ENCODE assay signal across 8 cellular contexts in genomic region chr5:124906339-124907097, GRCh38.
DNase-seq lines count a peak whose midpoint lies in the region; ATAC-seq, FAIRE-seq and TF ChIP-seq lines count a peak whose summit lies in the region.

No MANE protein-coding gene starts in this region.

- H3K4me3 ChIP-seq in A549 (no peak overlapping the region), LNCaP clone FGC (ENCODE audit: low read depth, low read length) (no peak overlapping the region), cardiac muscle cell (no peak overlapping the region)

- TF ChIP-seq RAD21 in A549 (conservative IDR thresholded peaks at IDR 0.05 in 1 of 2, IDR thresholded peaks at IDR 0.05 in 1 of 2), result no peak

- CTCF ChIA-PET in A549 (lab: Yijun Ruan, JAX), result no interaction called here

- H3K27ac ChIP-seq in A549 (no peak overlapping the region), VCaP (peak overlapping the region; percentile 88), cardiac muscle cell (peak overlapping the region; percentile 90)

- H3K4me1 ChIP-seq in A549, result peaks cover 17% of the 10 kb centered on the region
- peaks cover 56% of the 10 kb centered on the region for H3K4me1 ChIP-seq in cardiac muscle cell (ENCODE audit: low read depth)

- peak overlapping the region; percentile 27; the same call in 2 of the 3 replicates for H3K4me2 ChIP-seq in A549

- TF ChIP-seq CTCF in A549 (IDR thresholded peaks at IDR 0.05) (no peak), LNCaP clone FGC (IDR thresholded peaks at IDR 0.05; ENCODE audit: control insufficient read depth, extremely low read depth, insufficient read depth) (peak; percentile 20; the same call in 1 of the 2 replicates), VCaP (conservative IDR thresholded peaks at IDR 0.05) (no peak), cardiac muscle cell (IDR thresholded peaks at IDR 0.05; ENCODE audit: low read depth, low read length) (peak; percentile 22)

- no peak for FAIRE-seq in A549 (lab: Jason Lieb, UNC)

- no peak for TF ChIP-seq POLR2A in A549 (IDR thresholded peaks at IDR 0.05; ENCODE audit: low read length)

- POLR2A ChIA-PET in A549 (lab: Yijun Ruan, JAX), result no interaction called here

- ATAC-seq in A549 (peak; percentile 24 to 30; a peak in 1 of 6 replicates), GM18517 (IDR thresholded peaks at IDR 0.05; ENCODE audit: unreplicated experiment) (no peak), HG03196 (IDR thresholded peaks at IDR 0.05; ENCODE audit: unreplicated experiment) (no peak)

- DNase-seq in A549 (ENCODE audit: low read depth in 1 of 2, low spot score in 1 of 2) (peak in 1 of 2 experiments; percentile 10), LNCaP clone FGC (ENCODE audit: low read depth) (no peak), cardiac muscle cell (ENCODE audit: low read depth in 1 of 2, low spot score in 1 of 2) (peak; percentile 81 to 92), putamen (ENCODE audit: low spot score) (peak; percentile 89), SW480 (ENCODE audit: low spot score) (no peak)

- H3K27me3 ChIP-seq in cardiac muscle cell, result no peaks in the 10 kb centered on the region

- no peak for TF ChIP-seq EP300 in A549 (IDR thresholded peaks at IDR 0.05)

- 45% methylated on average over 6 of the region's 6 CpGs for WGBS in A549 (ENCODE audit: missing lambda C conversion rate)

- no peaks in the 10 kb centered on the region for H3K9me3 ChIP-seq in A549
- no peaks in the 10 kb centered on the region for H3K9me3 ChIP-seq in cardiac muscle cell (ENCODE audit: low read depth)

- H3K36me3 ChIP-seq in cardiac muscle cell, result no peaks in the 10 kb centered on the region

TF ChIP-seq in A549, 52 proteins besides CTCF, POLR2A, EP300 and RAD21:
- TF ChIP-seq REST (IDR thresholded peaks at IDR 0.05) (no peak), RCOR1 (IDR thresholded peaks at IDR 0.05; ENCODE audit: low read depth, low read length) (no peak), NPAS2 (CRISPR knock-in tag; IDR thresholded peaks at IDR 0.05; ENCODE audit: borderline replicate concordance) (no peak), HOXB5 (CRISPR knock-in tag; IDR thresholded peaks at IDR 0.05) (no peak), ATOH8 (CRISPR knock-in tag; IDR thresholded peaks at IDR 0.05; ENCODE audit: low read depth) (no peak), HEYL (CRISPR knock-in tag; IDR thresholded peaks at IDR 0.05) (no peak), CEBPB (IDR thresholded peaks at IDR 0.05) (no peak), HMGXB4 (CRISPR knock-in tag; IDR thresholded peaks at IDR 0.05; ENCODE audit: borderline replicate concordance) (no peak), FOXS1 (CRISPR knock-in tag; IDR thresholded peaks at IDR 0.05) (no peak), RNF2 (IDR thresholded peaks at IDR 0.05; ENCODE audit: borderline replicate concordance, low read depth) (no peak), KDM1A (IDR thresholded peaks at IDR 0.05; ENCODE audit: low read depth) (no peak), HOXB13 (CRISPR knock-in tag; IDR thresholded peaks at IDR 0.05; ENCODE audit: low read depth) (no peak), NR3C1 (IDR thresholded peaks at IDR 0.05) (no peak), ZC3H11A (IDR thresholded peaks at IDR 0.05) (no peak), CBX8 (IDR thresholded peaks at IDR 0.05) (no peak), HDAC2 (IDR thresholded peaks at IDR 0.05) (no peak)
- TF ChIP-seq, protein P1, sequence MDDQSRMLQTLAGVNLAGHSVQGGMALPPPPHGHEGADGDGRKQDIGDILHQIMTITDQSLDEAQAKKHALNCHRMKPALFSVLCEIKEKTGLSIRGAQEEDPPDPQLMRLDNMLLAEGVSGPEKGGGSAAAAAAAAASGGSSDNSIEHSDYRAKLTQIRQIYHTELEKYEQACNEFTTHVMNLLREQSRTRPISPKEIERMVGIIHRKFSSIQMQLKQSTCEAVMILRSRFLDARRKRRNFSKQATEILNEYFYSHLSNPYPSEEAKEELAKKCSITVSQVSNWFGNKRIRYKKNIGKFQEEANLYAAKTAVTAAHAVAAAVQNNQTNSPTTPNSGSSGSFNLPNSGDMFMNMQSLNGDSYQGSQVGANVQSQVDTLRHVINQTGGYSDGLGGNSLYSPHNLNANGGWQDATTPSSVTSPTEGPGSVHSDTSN (IDR thresholded peaks at IDR 0.05), result no peak
- TF ChIP-seq, protein P2, sequence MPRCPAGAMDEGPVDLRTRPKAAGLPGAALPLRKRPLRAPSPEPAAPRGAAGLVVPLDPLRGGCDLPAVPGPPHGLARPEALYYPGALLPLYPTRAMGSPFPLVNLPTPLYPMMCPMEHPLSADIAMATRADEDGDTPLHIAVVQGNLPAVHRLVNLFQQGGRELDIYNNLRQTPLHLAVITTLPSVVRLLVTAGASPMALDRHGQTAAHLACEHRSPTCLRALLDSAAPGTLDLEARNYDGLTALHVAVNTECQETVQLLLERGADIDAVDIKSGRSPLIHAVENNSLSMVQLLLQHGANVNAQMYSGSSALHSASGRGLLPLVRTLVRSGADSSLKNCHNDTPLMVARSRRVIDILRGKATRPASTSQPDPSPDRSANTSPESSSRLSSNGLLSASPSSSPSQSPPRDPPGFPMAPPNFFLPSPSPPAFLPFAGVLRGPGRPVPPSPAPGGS (IDR thresholded peaks at IDR 0.05), result no peak

Comparison
In these comparisons a context has a peak if more than half of its experiments do, and no peak if none do; other contexts are left out.
1. ATAC-seq: peak in A549 (2 of 2); none in GM18517 (single experiment) and HG03196 (single experiment).
2. DNase-seq: peak in cardiac muscle cell (2 of 2) and putamen (single experiment); none in LNCaP clone FGC (single experiment) and SW480 (single experiment).
3. H3K27ac ChIP-seq: peak in VCaP (single experiment) and cardiac muscle cell (single experiment); none in A549 (0 of 2).
4. CTCF ChIP-seq: peak in LNCaP clone FGC (single experiment) and cardiac muscle cell (single experiment); none in A549 (single experiment) and VCaP (single experiment).